9 cellular contexts compared by ENCODE assay signal in the genomic region with DNA sequence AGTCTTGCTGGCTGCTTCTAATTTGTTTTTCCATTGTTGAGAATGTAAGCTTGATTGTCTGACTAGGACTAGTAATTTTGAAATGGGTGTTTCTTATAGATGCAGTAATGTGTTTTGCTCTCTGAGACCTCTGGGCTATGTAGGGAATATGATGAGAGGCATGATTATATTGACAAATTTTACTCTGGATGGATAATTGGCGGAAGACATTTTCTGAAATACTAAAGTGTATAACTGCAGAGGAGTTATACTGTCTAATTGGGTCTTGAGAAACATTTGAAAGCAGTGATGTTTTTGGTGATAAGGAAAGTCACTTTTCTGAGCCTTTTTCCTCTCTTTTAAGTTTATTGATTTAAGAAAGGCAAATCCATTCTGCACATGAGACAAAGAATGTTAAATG. TPM values are rescaled to one million over a fixed set of nuclear protein-coding genes. Genes with fewer than 3 reads are reported as not detected.
DNase-seq lines count a peak whose midpoint lies in the region; ATAC-seq and TF ChIP-seq lines count a peak whose summit lies in the region.
"Had no signal": no experiment of that assay in that cellular context is flagged by ENCODE, and none has a peak within 500 bp of the region (broad histone marks: within the 10 kb centered on the region; RNA-seq: fewer than 3 reads in every experiment).

No MANE protein-coding gene starts in this region.

- WGBS in psoas muscle, 3 donors: 89 to 100% (median 95%) methylated on average over 1 of the region's 1 CpG

- no peak for ATAC-seq in effector memory CD8-positive, alpha-beta T cell (replicated peaks)
- ATAC-seq in psoas muscle: no peak

- H3K27me3 ChIP-seq in psoas muscle (ENCODE audit: insufficient read depth in 3 of 3, low read length in 2 of 3): no peaks in the 10 kb centered on the region

- H3K27ac Mint-ChIP-seq in effector memory CD8-positive, alpha-beta T cell: peak overlapping the region in 1 of 2 donors; percentile 99

- no peaks in the 10 kb centered on the region for H3K9me3 Mint-ChIP-seq in effector memory CD8-positive, alpha-beta T cell

- H3K4me1 ChIP-seq in psoas muscle: peaks cover 48% of the 10 kb centered on the region

- DNase-seq in NCI-H2227 treated with DMSO at 0.1 percent for 48 hours (lab: John Stamatoyannopoulos, UW) (peak; percentile 9), NCI-H2227 (lab: John Stamatoyannopoulos, UW; ENCODE audit: unreplicated experiment) (no peak), NCI-H1436 treated with DMSO at 0.1 percent for 48 hours (lab: John Stamatoyannopoulos, UW) (peak; percentile 36), psoas muscle (no peak), NCI-H510A treated with DMSO at 0.1 percent for 48 hours (lab: John Stamatoyannopoulos, UW) (no peak), iPS-NIHi7 (ENCODE audit: extremely low spot score) (no peak), activated gamma-delta T cell (lab: John Stamatoyannopoulos, UW) (no peak)
- no peak for DNase-seq in effector memory CD8-positive, alpha-beta T cell

- no peaks in the 10 kb centered on the region for H3K27me3 Mint-ChIP-seq in effector memory CD8-positive, alpha-beta T cell

- H3K27ac ChIP-seq in psoas muscle: no peak overlapping the region
- H3K27ac ChIP-seq: C4-2B had no signal

- peak overlapping the region; percentile 83 for H3K4me3 ChIP-seq in psoas muscle

- peak overlapping the region; percentile 94 for H3K4me3 Mint-ChIP-seq in effector memory CD8-positive, alpha-beta T cell

- H3K4me1 Mint-ChIP-seq in effector memory CD8-positive, alpha-beta T cell (ENCODE audit: low read depth in 2 of 2): peaks cover 20 to 39% of the 10 kb centered on the region in 2 donors

- no peaks in the 10 kb centered on the region for H3K9me3 ChIP-seq in psoas muscle

- no peak for TF ChIP-seq CTCF in psoas muscle (IDR thresholded peaks at IDR 0.05)

- H3K36me3 Mint-ChIP-seq in effector memory CD8-positive, alpha-beta T cell (ENCODE audit: insufficient read depth): peaks cover 19% of the 10 kb centered on the region

- intact Hi-C loops in psoas muscle (cut with DNase I): no loop called here

- no peaks in the 10 kb centered on the region for H3K36me3 ChIP-seq in psoas muscle (ENCODE audit: insufficient read depth in 1 of 2, low read depth in 1 of 2)

RNA-seq across cellular contexts. Expression of gene ATP2C1, which starts 1.8 kb away (rescaled TPM):
- 10 to 100 TPM; 28.7 to 36.2 (median 31.5) TPM for total RNA-seq in psoas muscle
- 10 to 100 TPM; 20.5 to 46.2 (median 27.8) TPM for polyA plus RNA-seq in psoas muscle

Comparison
In these comparisons a context has a peak if more than half of its experiments do, and no peak if none do; other contexts are left out.
1. DNase-seq: peak in NCI-H2227 treated with DMSO at 0.1 percent for 48 hours (single experiment) and NCI-H1436 treated with DMSO at 0.1 percent for 48 hours (single experiment); none in NCI-H2227 (single experiment), effector memory CD8-positive, alpha-beta T cell (0 of 3), psoas muscle (0 of 2), NCI-H510A treated with DMSO at 0.1 percent for 48 hours (single experiment), iPS-NIHi7 (single experiment) and activated gamma-delta T cell (single experiment).